In the genomic region with DNA sequence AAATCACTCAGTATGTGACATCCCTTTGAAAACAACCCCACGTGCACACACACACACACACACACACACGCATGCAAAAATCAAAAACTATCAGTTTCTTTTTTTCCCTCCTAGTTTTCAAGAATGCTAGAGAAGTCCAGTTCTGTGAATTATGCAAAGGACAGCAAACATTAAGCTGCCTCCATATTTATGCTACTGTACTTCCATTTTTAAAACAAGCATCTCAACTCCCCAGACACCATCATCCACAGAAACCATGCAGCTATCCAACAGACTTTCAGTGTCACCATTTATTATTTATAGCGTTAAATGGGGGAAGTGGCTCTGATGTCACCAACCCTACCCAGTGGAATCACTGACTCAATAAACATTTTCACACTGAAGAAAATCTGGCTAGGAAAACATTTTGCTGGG, we compare ENCODE assay signal across 8 cellular contexts. TPM values are rescaled to one million over a fixed set of nuclear protein-coding genes. Genes with fewer than 3 reads are reported as not detected.
DNase-seq lines count a peak whose midpoint lies in the region; ATAC-seq and TF ChIP-seq lines count a peak whose summit lies in the region.

No MANE protein-coding gene starts in this region.

- H3K9me3 ChIP-seq in hepatocyte (ENCODE audit: low read depth): no peaks in the 10 kb centered on the region

- H3K4me3 ChIP-seq in hepatocyte: peak overlapping the region; percentile 56

- H3K27me3 ChIP-seq in hepatocyte: no peaks in the 10 kb centered on the region

- no peak overlapping the region for H2AFZ ChIP-seq in hepatocyte

- H3K9me3 Mint-ChIP-seq in activated T-cell treated with anti-CD3 and anti-CD28 coated beads, Interleukin-2, amount 50 U/mL, for 4 hours: no peaks in the 10 kb centered on the region
- no peaks in the 10 kb centered on the region for H3K9me3 Mint-ChIP-seq in stimulated activated memory B cell treated with anti-CD40 and anti-IgM and Interleukin-4, amounts not matched to agents 10 μg/mL and 1 μg/mL and 100 μg/mL, for 72 hours

- WGBS in hepatocyte (ENCODE audit: low lambda C conversion rate, missing lambda C conversion rate): 43% methylated on average over 3 of the region's 3 CpGs

- H3K79me2 ChIP-seq in hepatocyte: peaks cover 68% of the 10 kb centered on the region

- no peaks in the 10 kb centered on the region for H3K27me3 Mint-ChIP-seq in activated T-cell treated with anti-CD3 and anti-CD28 coated beads, Interleukin-2, amount 50 U/mL, for 4 hours (ENCODE audit: low read depth)
- no peaks in the 10 kb centered on the region for H3K27me3 Mint-ChIP-seq in stimulated activated memory B cell treated with anti-CD40 and anti-IgM and Interleukin-4, amounts not matched to agents 10 μg/mL and 1 μg/mL and 100 μg/mL, for 72 hours

- peaks cover 28% of the 10 kb centered on the region for H3K4me1 ChIP-seq in hepatocyte (ENCODE audit: insufficient read depth)

- ATAC-seq in activated T-cell treated with anti-CD3 and anti-CD28 coated beads, Interleukin-2, amount 50 U/mL, for 4 hours: no peak
- no peak for ATAC-seq in stimulated activated memory B cell treated with anti-CD40 and anti-IgM and Interleukin-4, amounts not matched to agents 10 μg/mL and 1 μg/mL and 100 μg/mL, for 72 hours
- no peak for ATAC-seq in HG02970 (IDR thresholded peaks at IDR 0.05; ENCODE audit: low FRiP score, unreplicated experiment)
- ATAC-seq in GM21526 (IDR thresholded peaks at IDR 0.05; ENCODE audit: low FRiP score, unreplicated experiment): no peak

- peak overlapping the region; percentile 92 for H3K4me2 ChIP-seq in hepatocyte

- H3K27ac Mint-ChIP-seq in stimulated activated memory B cell treated with anti-CD40 and anti-IgM and Interleukin-4, amounts not matched to agents 10 μg/mL and 1 μg/mL and 100 μg/mL, for 72 hours: peak overlapping the region; percentile 96

- peaks cover 67% of the 10 kb centered on the region for H3K4me1 Mint-ChIP-seq in activated T-cell treated with anti-CD3 and anti-CD28 coated beads, Interleukin-2, amount 50 U/mL, for 4 hours (ENCODE audit: low read depth)
- H3K4me1 Mint-ChIP-seq in stimulated activated memory B cell treated with anti-CD40 and anti-IgM and Interleukin-4, amounts not matched to agents 10 μg/mL and 1 μg/mL and 100 μg/mL, for 72 hours: peaks cover 68% of the 10 kb centered on the region

- in situ Hi-C loops in ACHN (cut with HindIII; ENCODE audit: low pct_ligation_motif_present, low pct_unique_long_range_greater_than_20kb, low sequenced_read_pairs): no loop called here

- H4K20me1 ChIP-seq in hepatocyte (ENCODE audit: insufficient read depth, poor library complexity, severe bottlenecking): peaks cover 51% of the 10 kb centered on the region

- H3K9me2 ChIP-seq in hepatocyte (replicated peaks; ENCODE audit: insufficient read depth): no peaks in the 10 kb centered on the region

- TF ChIP-seq CTCF in hepatocyte (IDR thresholded peaks at IDR 0.05; ENCODE audit: poor library complexity): no peak

- DNase-seq in ACHN: peak; percentile 19
- peak; percentile 38 for DNase-seq in HT-29 (ENCODE audit: low spot score)
- DNase-seq in activated T-cell treated with anti-CD3 and anti-CD28 coated beads, Interleukin-2, amount 50 U/mL, for 4 hours: peak; percentile 19
- DNase-seq in hepatocyte (ENCODE audit: low spot score): no peak
- DNase-seq in COLO668 (lab: John Stamatoyannopoulos, UW; ENCODE audit: unreplicated experiment): no peak

- peak overlapping the region; percentile 96 for H3K4me3 Mint-ChIP-seq in activated T-cell treated with anti-CD3 and anti-CD28 coated beads, Interleukin-2, amount 50 U/mL, for 4 hours
- peak overlapping the region; percentile 90 for H3K4me3 Mint-ChIP-seq in stimulated activated memory B cell treated with anti-CD40 and anti-IgM and Interleukin-4, amounts not matched to agents 10 μg/mL and 1 μg/mL and 100 μg/mL, for 72 hours

- peak overlapping the region; percentile 98 for H3K27ac ChIP-seq in hepatocyte

- H3K36me3 ChIP-seq in hepatocyte (replicated peaks; ENCODE audit: insufficient read depth, low read depth): no peaks in the 10 kb centered on the region

- peaks cover 9% of the 10 kb centered on the region for H3K36me3 Mint-ChIP-seq in activated T-cell treated with anti-CD3 and anti-CD28 coated beads, Interleukin-2, amount 50 U/mL, for 4 hours (ENCODE audit: insufficient read depth)
- peaks cover 16% of the 10 kb centered on the region for H3K36me3 Mint-ChIP-seq in stimulated activated memory B cell treated with anti-CD40 and anti-IgM and Interleukin-4, amounts not matched to agents 10 μg/mL and 1 μg/mL and 100 μg/mL, for 72 hours

RNA-seq across cellular contexts. Expression of a gene that starts 1.6 kb away (rescaled TPM):
- 30.4 and 33.4 TPM in 2 replicates for total RNA-seq in HT-29 (2014; rRNA removed; shearing (Covaris generic))
- 10 to 100 TPM; 46.0 to 47.9 (median 47.6) TPM for total RNA-seq in activated T-cell treated with anti-CD3 and anti-CD28 coated beads, Interleukin-2, amount 50 U/mL, for 4 hours
- 73.4 and 74.2 TPM in 2 replicates for total RNA-seq in hepatocyte
- 26.7 and 38.0 TPM in 2 replicates for polyA plus RNA-seq in hepatocyte

Comparison
In these comparisons a context has a peak if more than half of its experiments do, and no peak if none do; other contexts are left out.
1. DNase-seq: peak in ACHN (single experiment), HT-29 (single experiment) and activated T-cell treated with anti-CD3 and anti-CD28 coated beads, Interleukin-2, amount 50 U/mL, for 4 hours (single experiment); none in hepatocyte (single experiment) and COLO668 (single experiment).